ENCODE assay signal across 8 cellular contexts in the genomic region with DNA sequence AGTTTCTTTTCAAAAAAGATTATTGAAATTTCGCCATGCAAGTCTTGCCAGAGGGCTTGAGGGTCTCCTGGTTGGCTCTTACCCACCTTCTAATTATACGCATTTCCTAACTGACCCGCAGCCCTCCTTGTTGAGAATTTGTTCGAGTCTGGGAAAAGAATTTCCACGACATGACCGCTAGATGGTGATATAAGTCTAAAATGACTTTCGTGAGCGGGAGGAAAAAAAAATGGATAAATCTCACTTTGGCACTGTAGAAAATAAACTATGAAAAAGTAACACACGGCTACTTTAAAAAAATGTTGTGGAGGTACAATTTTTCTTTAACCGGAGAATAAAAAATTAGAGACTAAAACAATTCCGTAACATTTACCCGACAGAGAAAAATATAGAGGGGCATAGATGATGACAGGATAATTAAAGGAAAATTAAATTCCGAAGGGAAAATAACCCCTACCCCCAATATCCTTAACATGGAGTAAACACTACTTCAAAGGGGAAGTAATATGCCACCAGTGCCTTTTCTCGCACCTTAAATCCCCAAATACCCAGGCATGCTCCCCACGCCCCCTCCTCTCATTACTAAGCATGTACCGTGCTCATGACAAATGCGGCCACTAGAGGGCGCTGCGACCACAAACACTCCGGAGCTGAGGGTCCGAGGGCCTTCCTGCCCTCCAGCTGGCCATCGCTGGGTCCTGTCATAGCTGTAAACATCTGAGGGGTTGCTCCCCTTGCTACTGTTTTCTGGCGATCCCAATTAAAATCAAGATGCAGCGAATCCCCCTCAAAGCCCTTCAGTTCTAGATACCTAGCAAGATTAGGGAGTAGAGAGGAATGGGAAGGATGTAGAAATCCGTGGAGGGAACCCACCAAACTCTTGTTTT.
A peak's percentile ranks its signal among the peaks of the same experiment; 100 is the strongest.
DNase-seq lines count a peak whose midpoint lies in the region; ATAC-seq, FAIRE-seq and TF ChIP-seq lines count a peak whose summit lies in the region.

No MANE protein-coding gene starts in this region.

- intact Hi-C loops in HepG2 (cut with micrococcal nuclease; ENCODE audit: unreplicated experiment), result loop anchor here (1.0 to 5.0 kb wide), 4 partner anchors 52 to 1049 kb away; no protein-coding TSS in a partner anchor

- H3K4me3 ChIP-seq in GM23248 (peak overlapping the region; percentile 73), coronary artery (peak overlapping the region; percentile 34), HepG2 (replicated peaks in 1 of 3; ENCODE audit: insufficient read depth in 1 of 3, low read depth in 2 of 3, low read length in 3 of 3) (no peak overlapping the region)

- H3K79me2 ChIP-seq in GM23248 (ENCODE audit: insufficient read depth) (no peaks in the 10 kb centered on the region), HepG2 (ENCODE audit: insufficient read depth, low read length) (no peaks in the 10 kb centered on the region)

- CTCF ChIA-PET in HepG2 (lab: Yijun Ruan, JAX; ENCODE audit: low intra/inter-chr PET ratio, low total read pairs), result interaction anchor here (0.8 to 2.1 kb wide), 6 partner anchors 51 to 1048 kb away, joined by 3 to 19 read pairs (median 7); no protein-coding TSS in a partner anchor

- peaks cover 18 to 21% of the 10 kb centered on the region in 2 donors for H3K27me3 Mint-ChIP-seq in stimulated activated naive B cell treated with anti-CD40 and anti-IgM and Interleukin-4, amounts not matched to agents 10 μg/mL and 1 μg/mL and 100 μg/mL, for 72 hours

- WGBS in GM23248 (ENCODE audit: low coverage in 1 of 2, low lambda C conversion rate in 2 of 2, missing lambda C conversion rate in 2 of 2), 2 experiments, result 1 to 2% methylated on average over 25 of the region's 25 CpGs
- WGBS in HepG2 (ENCODE audit: low lambda C conversion rate), result 13% methylated on average over 20 of the region's 25 CpGs

- peaks cover 6 to 9% of the 10 kb centered on the region in 2 donors for H3K4me1 Mint-ChIP-seq in stimulated activated naive B cell treated with anti-CD40 and anti-IgM and Interleukin-4, amounts not matched to agents 10 μg/mL and 1 μg/mL and 100 μg/mL, for 72 hours

- H3F3A ChIP-seq in GM23248 (ENCODE audit: insufficient read depth), result no peaks in the 10 kb centered on the region

- TF ChIP-seq POLR2A in HepG2 (IDR thresholded peaks at IDR 0.05; ENCODE audit: insufficient read depth in 1 of 2, low read depth in 2 of 2, low read length in 2 of 2), result no peak

- peaks cover 5% of the 10 kb centered on the region; the same call in 1 of the 2 replicates for H3K4me1 ChIP-seq in GM23248 (ENCODE audit: insufficient read depth)
- peaks cover 6% of the 10 kb centered on the region; the same call in 1 of the 2 replicates for H3K4me1 ChIP-seq in HepG2 (ENCODE audit: insufficient read depth, low read length)

- H3K36me3 Mint-ChIP-seq in stimulated activated naive B cell treated with anti-CD40 and anti-IgM and Interleukin-4, amounts not matched to agents 10 μg/mL and 1 μg/mL and 100 μg/mL, for 72 hours, result no peaks in the 10 kb centered on the region

- peak overlapping the region; percentile 84 for H3K4me2 ChIP-seq in GM23248 (ENCODE audit: unreplicated experiment)
- H3K4me2 ChIP-seq in HepG2 (ENCODE audit: low read depth, low read length), result 0 out of 2 replicates have a peak overlapping the region, but pooled peaks have one; percentile 8

- H3K9me2 ChIP-seq in GM23248 (ENCODE audit: insufficient read depth), result no peaks in the 10 kb centered on the region

- no TSS peak for BruUV-seq in HepG2 (replicated peaks; lab: Mats Ljungman, UMichigan)

- peak; percentile 58 for TF ChIP-seq CTCF in coronary artery (IDR thresholded peaks at IDR 0.05)
- TF ChIP-seq CTCF in HepG2 (CRISPR knock-in tag; IDR thresholded peaks at IDR 0.05), result peak; percentile 83

- H4K20me1 ChIP-seq in GM23248 (ENCODE audit: insufficient read depth) (no peaks in the 10 kb centered on the region), HepG2 (ENCODE audit: insufficient read depth, low read length) (no peaks in the 10 kb centered on the region)

- no peaks in the 10 kb centered on the region for H3K9me3 Mint-ChIP-seq in stimulated activated naive B cell treated with anti-CD40 and anti-IgM and Interleukin-4, amounts not matched to agents 10 μg/mL and 1 μg/mL and 100 μg/mL, for 72 hours

- DNase-seq in EL (peak; percentile 59), GM23248 (peak; percentile 79), NCI-H1092 (lab: John Stamatoyannopoulos, UW) (peak; percentile 74), SKM-1 (lab: John Stamatoyannopoulos, UW; ENCODE audit: unreplicated experiment) (peak; percentile 61), coronary artery (ENCODE audit: low spot score) (peak; percentile 56), HepG2 (ENCODE audit: low spot score) (peak; percentile 56)
- DNase-seq in stimulated activated naive B cell treated with anti-CD40 and anti-IgM and Interleukin-4, amounts not matched to agents 10 μg/mL and 1 μg/mL and 100 μg/mL, for 72 hours, result no peak

- H3K36me3 ChIP-seq in GM23248 (ENCODE audit: low read depth) (no peaks in the 10 kb centered on the region), HepG2 (replicated peaks in 1 of 2; ENCODE audit: control insufficient read depth in 1 of 2, insufficient read depth in 2 of 2, low read length in 2 of 2) (no peaks in the 10 kb centered on the region)

- TF ChIP-seq EP300 in HepG2 (IDR thresholded peaks at IDR 0.05; ENCODE audit: low read depth in 2 of 2, low read length in 2 of 2), result no peak
- no peak for TF ChIP-seq EP300 in HepG2 (CRISPR knock-in tag; IDR thresholded peaks at IDR 0.05; ENCODE audit: borderline replicate concordance)

- no peak overlapping the region for H3K4me3 Mint-ChIP-seq in stimulated activated naive B cell treated with anti-CD40 and anti-IgM and Interleukin-4, amounts not matched to agents 10 μg/mL and 1 μg/mL and 100 μg/mL, for 72 hours

- H2AFZ ChIP-seq in GM23248, result 0 out of 2 replicates have a peak overlapping the region, but pooled peaks have one; percentile 37
- no peak overlapping the region for H2AFZ ChIP-seq in HepG2 (ENCODE audit: low read length)

- no peak overlapping the region for H3K27ac ChIP-seq in GM23248
- no peak overlapping the region for H3K27ac ChIP-seq in coronary artery
- no peak overlapping the region for H3K27ac ChIP-seq in HepG2 (ENCODE audit: extremely low read length, insufficient read depth, low read length)

- peak; percentile 50 for FAIRE-seq in HepG2 (lab: Jason Lieb, UNC)

- POLR2A ChIA-PET in HepG2 (lab: Yijun Ruan, JAX), result no interaction called here

- TF ChIP-seq RAD21 in HepG2 (CRISPR knock-in tag; IDR thresholded peaks at IDR 0.05), result no peak; the same call in 1 of the 2 replicates

- H3K9ac ChIP-seq in GM23248, result no peak overlapping the region; the same call in 1 of the 2 replicates
- H3K9ac ChIP-seq in HepG2 (ENCODE audit: insufficient read depth, low read depth, low read length), result no peak overlapping the region

- no peaks in the 10 kb centered on the region for H3K9me3 ChIP-seq in GM23248 (ENCODE audit: low read depth)
- no peaks in the 10 kb centered on the region for H3K9me3 ChIP-seq in HepG2 (ENCODE audit: low read length)

- peaks cover 37% of the 10 kb centered on the region for H3K27me3 ChIP-seq in GM23248 (replicated peaks; ENCODE audit: insufficient read depth)
- peaks cover 0 to 4% of the 10 kb centered on the region in 2 experiments; a peak in 2 of 5 replicates for H3K27me3 ChIP-seq in HepG2 (ENCODE audit: control insufficient read depth in 1 of 2, insufficient read depth in 2 of 2, low read length in 2 of 2)

- no peak overlapping the region for H3K27ac Mint-ChIP-seq in stimulated activated naive B cell treated with anti-CD40 and anti-IgM and Interleukin-4, amounts not matched to agents 10 μg/mL and 1 μg/mL and 100 μg/mL, for 72 hours

- in situ Hi-C loops in GM23248 (cut with MboI), result loop anchor here (10.0 to 25.0 kb wide), 2 partner anchors 1047 to 1390 kb away; no protein-coding TSS in a partner anchor
- in situ Hi-C loops in HepG2 (cut with HindIII; ENCODE audit: extremely low pct_ligation_motif_present, low pct_unique_long_range_greater_than_20kb), result loop anchor here (25.0 kb wide), 1 partner anchor 890 kb away; no protein-coding TSS in a partner anchor

- peak; percentile 94 for ATAC-seq in HepG2
- peak; percentile 70 to 75 for ATAC-seq in stimulated activated naive B cell treated with anti-CD40 and anti-IgM and Interleukin-4, amounts not matched to agents 10 μg/mL and 1 μg/mL and 100 μg/mL, for 72 hours (replicated peaks)
- ATAC-seq in HG03457 (IDR thresholded peaks at IDR 0.05; ENCODE audit: unreplicated experiment), result no peak

TF ChIP-seq in HepG2, 621 proteins besides CTCF, POLR2A, EP300 and RAD21 (continues in another document):
- TF ChIP-seq, protein P1, sequence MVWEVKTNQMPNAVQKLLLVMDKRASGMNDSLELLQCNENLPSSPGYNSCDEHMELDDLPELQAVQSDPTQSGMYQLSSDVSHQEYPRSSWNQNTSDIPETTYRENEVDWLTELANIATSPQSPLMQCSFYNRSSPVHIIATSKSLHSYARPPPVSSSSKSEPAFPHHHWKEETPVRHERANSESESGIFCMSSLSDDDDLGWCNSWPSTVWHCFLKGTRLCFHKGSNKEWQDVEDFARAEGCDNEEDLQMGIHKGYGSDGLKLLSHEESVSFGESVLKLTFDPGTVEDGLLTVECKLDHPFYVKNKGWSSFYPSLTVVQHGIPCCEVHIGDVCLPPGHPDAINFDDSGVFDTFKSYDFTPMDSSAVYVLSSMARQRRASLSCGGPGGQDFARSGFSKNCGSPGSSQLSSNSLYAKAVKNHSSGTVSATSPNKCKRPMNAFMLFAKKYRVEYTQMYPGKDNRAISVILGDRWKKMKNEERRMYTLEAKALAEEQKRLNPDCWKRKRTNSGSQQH (CRISPR knock-in tag; IDR thresholded peaks at IDR 0.05; ENCODE audit: low read depth), result no peak
- TF ChIP-seq ZNF7 (CRISPR knock-in tag; IDR thresholded peaks at IDR 0.05), result no peak
- TF ChIP-seq STAG1 (CRISPR knock-in tag; IDR thresholded peaks at IDR 0.05), result peak; percentile 64
- TF ChIP-seq, protein P2, sequence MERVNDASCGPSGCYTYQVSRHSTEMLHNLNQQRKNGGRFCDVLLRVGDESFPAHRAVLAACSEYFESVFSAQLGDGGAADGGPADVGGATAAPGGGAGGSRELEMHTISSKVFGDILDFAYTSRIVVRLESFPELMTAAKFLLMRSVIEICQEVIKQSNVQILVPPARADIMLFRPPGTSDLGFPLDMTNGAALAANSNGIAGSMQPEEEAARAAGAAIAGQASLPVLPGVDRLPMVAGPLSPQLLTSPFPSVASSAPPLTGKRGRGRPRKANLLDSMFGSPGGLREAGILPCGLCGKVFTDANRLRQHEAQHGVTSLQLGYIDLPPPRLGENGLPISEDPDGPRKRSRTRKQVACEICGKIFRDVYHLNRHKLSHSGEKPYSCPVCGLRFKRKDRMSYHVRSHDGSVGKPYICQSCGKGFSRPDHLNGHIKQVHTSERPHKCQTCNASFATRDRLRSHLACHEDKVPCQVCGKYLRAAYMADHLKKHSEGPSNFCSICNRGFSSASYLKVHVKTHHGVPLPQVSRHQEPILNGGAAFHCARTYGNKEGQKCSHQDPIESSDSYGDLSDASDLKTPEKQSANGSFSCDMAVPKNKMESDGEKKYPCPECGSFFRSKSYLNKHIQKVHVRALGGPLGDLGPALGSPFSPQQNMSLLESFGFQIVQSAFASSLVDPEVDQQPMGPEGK (CRISPR knock-in tag; IDR thresholded peaks at IDR 0.05), result 0 out of 2 replicates have a peak, but pooled peaks have one; percentile 21

Comparison
In these comparisons a context has a peak if more than half of its experiments do, and no peak if none do; other contexts are left out.
1. H3K4me3 ChIP-seq: peak in GM23248 (single experiment) and coronary artery (single experiment); none in HepG2 (0 of 3).